ENCODE assay signal across 16 cellular contexts in the genomic region with DNA sequence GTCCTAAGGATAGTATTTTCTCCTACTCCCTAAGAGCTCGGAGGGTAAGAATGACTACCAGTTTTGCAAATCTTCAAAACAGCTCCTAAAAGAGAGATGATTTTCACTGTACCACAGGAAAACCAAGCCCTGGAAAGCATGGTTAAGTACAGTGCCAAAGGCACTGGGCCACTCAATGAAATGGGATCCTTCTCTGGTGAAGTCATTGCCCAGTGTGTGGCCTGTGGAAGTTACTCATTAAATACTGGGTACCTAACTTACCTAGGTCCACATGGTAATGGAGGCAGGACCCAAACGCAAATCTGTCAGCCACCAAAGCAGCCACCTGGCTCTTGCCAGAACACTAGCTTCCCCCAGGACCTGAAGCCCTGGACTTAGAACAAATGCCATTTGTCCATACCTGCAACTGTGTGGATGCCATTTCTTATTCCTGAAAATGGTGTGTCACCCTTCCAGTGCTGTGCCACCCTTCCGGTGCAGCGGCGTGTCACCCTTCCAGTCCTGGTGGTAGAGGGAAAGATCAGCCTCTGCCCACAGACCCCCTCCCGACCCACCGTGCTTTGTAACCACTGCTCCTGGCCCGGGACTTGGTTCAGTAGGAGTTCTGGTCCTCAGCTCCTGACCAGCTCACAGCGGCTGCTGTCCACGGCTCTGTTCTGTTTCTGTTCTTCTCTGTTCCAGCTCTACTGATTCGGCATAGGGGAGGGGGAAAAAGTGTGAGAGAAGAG.
DNase-seq lines count a peak whose midpoint lies in the region; ATAC-seq, FAIRE-seq and TF ChIP-seq lines count a peak whose summit lies in the region.
"Had no signal": no experiment of that assay in that cellular context is flagged by ENCODE, and none has a peak within 500 bp of the region (broad histone marks: within the 10 kb centered on the region; RNA-seq: fewer than 3 reads in every experiment).

No MANE protein-coding gene starts in this region.

- ATAC-seq in HG03139 (IDR thresholded peaks at IDR 0.05; ENCODE audit: unreplicated experiment), result no peak
- ATAC-seq: A549; CD8-positive, alpha-beta T cell; HCT116 had no signal

- no peak for TF ChIP-seq CTCF in epithelial cell of esophagus (IDR thresholded peaks at IDR 0.05; ENCODE audit: insufficient read depth, low read depth, low read length, missing control alignments)

- H3K4me3 ChIP-seq in epithelial cell of esophagus (ENCODE audit: low read length), result no peak overlapping the region
- H3K4me3 ChIP-seq: A549 had no signal

- FAIRE-seq in HTR-8/SVneo (lab: Jason Lieb, UNC), result peak; percentile 48
- peak; percentile 63 for FAIRE-seq in urothelium cell line (lab: Jason Lieb, UNC)
- FAIRE-seq: A549, H54 had no signal

- DNase-seq in HTR-8/SVneo (ENCODE audit: insufficient read length, low spot score) (no peak), epithelial cell of esophagus (ENCODE audit: low read depth) (peak; percentile 7), left kidney (ENCODE audit: low read depth, low spot score) (peak; percentile 14), urothelium cell line (ENCODE audit: low spot score) (no peak), HT-29 (ENCODE audit: low spot score) (no peak), DMS 273 treated with DMSO at 0.1 percent for 48 hours (lab: John Stamatoyannopoulos, UW) (no peak)
- no peak for DNase-seq in activated effector memory CD4-positive, alpha-beta T cell treated with anti-CD3 and anti-CD28 coated beads, Interleukin-2, amount 50 U/mL, for 16 hours
- DNase-seq: CD8-positive, alpha-beta T cell; COR-L47; DMS53; IMR-90; KBM-7 had no signal

Comparison
In these comparisons a context has a peak if more than half of its experiments do, and no peak if none do; other contexts are left out.
1. DNase-seq: peak in epithelial cell of esophagus (single experiment) and left kidney (single experiment); none in HTR-8/SVneo (single experiment), urothelium cell line (single experiment), HT-29 (single experiment), DMS 273 treated with DMSO at 0.1 percent for 48 hours (single experiment) and activated effector memory CD4-positive, alpha-beta T cell treated with anti-CD3 and anti-CD28 coated beads, Interleukin-2, amount 50 U/mL, for 16 hours (single experiment).